9 cellular contexts compared by ENCODE assay signal in genomic region chr10:92880233-92880861, GRCh38. TPM values are rescaled to one million over a fixed set of nuclear protein-coding genes. Genes with fewer than 3 reads are reported as not detected.
A peak's percentile ranks its signal among the peaks of the same experiment; 100 is the strongest.
DNase-seq lines count a peak whose midpoint lies in the region; ATAC-seq, FAIRE-seq and TF ChIP-seq lines count a peak whose summit lies in the region.
"Had no signal": no experiment of that assay in that cellular context is flagged by ENCODE, and none has a peak within 500 bp of the region (broad histone marks: within the 10 kb centered on the region; RNA-seq: fewer than 3 reads in every experiment).

No MANE protein-coding gene starts in this region.

- H3K4me3 ChIP-seq in astrocyte (ENCODE audit: insufficient read depth, low read depth, low read length) (no peak overlapping the region), transverse colon (no peak overlapping the region)

- no peak overlapping the region for H3K9ac ChIP-seq in astrocyte (ENCODE audit: low read length)

- no peak for TF ChIP-seq POLR2A in transverse colon (IDR thresholded peaks at IDR 0.05)

- H3K4me1 ChIP-seq in astrocyte (ENCODE audit: insufficient read depth, low read length) (no peaks in the 10 kb centered on the region), transverse colon (no peaks in the 10 kb centered on the region)

- H3K27ac ChIP-seq in astrocyte (ENCODE audit: low read depth, low read length) (no peak overlapping the region), transverse colon (no peak overlapping the region)

- TF ChIP-seq EP300 in transverse colon (IDR thresholded peaks at IDR 0.05; ENCODE audit: low read depth), result no peak

- peak; percentile 6 for DNase-seq in stimulated activated CD4-positive, alpha-beta T cell treated with anti-CD3 and anti-CD28 coated beads, Interleukin-4, amount 100 ng/mL, for 24 hours
- DNase-seq in stimulated activated CD4-positive, alpha-beta T cell treated with anti-CD3 and anti-CD28 coated beads, Interleukin-1b, Interleukin-23, amount 100 ng/mL, for 48 hours, result no peak
- peak; percentile 67 for DNase-seq in NCI-H2171 treated with DMSO at 0.1 percent for 48 hours (lab: John Stamatoyannopoulos, UW)
- peak; percentile 34 for DNase-seq in astrocyte (ENCODE audit: low read depth)
- peak; percentile 55 for DNase-seq in iris pigment epithelial cell (ENCODE audit: low read depth)
- no peak for DNase-seq in transverse colon
- DNase-seq in T-helper 2 cell treated with Interferon-gamma antibody and Interleukin-4, amounts not matched to agents 5 μg/mL and 100 μg/mL, for 36 hours (ENCODE audit: low spot score), result no peak

- intact Hi-C loops in transverse colon (cut with DNase I; ENCODE audit: low total_unique reads), result loop anchor here (10.0 kb wide), 1 partner anchor 366 kb away; no protein-coding TSS in a partner anchor

- no peaks in the 10 kb centered on the region for H3K4me1 Mint-ChIP-seq in astrocyte (ENCODE audit: low read depth, unreplicated experiment)
- peaks cover 15% of the 10 kb centered on the region for H3K4me1 Mint-ChIP-seq in T-helper 2 cell treated with Interferon-gamma antibody and Interleukin-4, amounts not matched to agents 5 μg/mL and 100 μg/mL, for 36 hours (ENCODE audit: low read depth)

- H2AFZ ChIP-seq in astrocyte (ENCODE audit: low read depth, low read length), result no peak overlapping the region

- no peak for FAIRE-seq in astrocyte (lab: Jason Lieb, UNC)

- H3K4me3 Mint-ChIP-seq in astrocyte (ENCODE audit: unreplicated experiment), result no peak overlapping the region
- no peak overlapping the region for H3K4me3 Mint-ChIP-seq in T-helper 2 cell treated with Interferon-gamma antibody and Interleukin-4, amounts not matched to agents 5 μg/mL and 100 μg/mL, for 36 hours
- H3K4me3 Mint-ChIP-seq: activated naive CD8-positive, alpha-beta T cell had no signal

- H3K79me2 ChIP-seq in astrocyte (ENCODE audit: insufficient read depth, low read length), result peaks cover 6% of the 10 kb centered on the region

- TF ChIP-seq CTCF in astrocyte (IDR thresholded peaks at IDR 0.05; ENCODE audit: insufficient read depth, low read depth, low read length) (peak; percentile 39), transverse colon (IDR thresholded peaks at IDR 0.05) (peak in 4 of 5 experiments; percentile 37 to 41 (median 38))

- H3K36me3 ChIP-seq in astrocyte (ENCODE audit: insufficient read depth, low read length) (no peaks in the 10 kb centered on the region), transverse colon (no peaks in the 10 kb centered on the region)

- H4K20me1 ChIP-seq in astrocyte (ENCODE audit: insufficient read depth, low read length), result peaks cover 4% of the 10 kb centered on the region

- no peaks in the 10 kb centered on the region for H3K36me3 Mint-ChIP-seq in astrocyte (ENCODE audit: low read depth, unreplicated experiment)
- H3K36me3 Mint-ChIP-seq in T-helper 2 cell treated with Interferon-gamma antibody and Interleukin-4, amounts not matched to agents 5 μg/mL and 100 μg/mL, for 36 hours (ENCODE audit: low read depth), result no peaks in the 10 kb centered on the region
- H3K36me3 Mint-ChIP-seq: activated naive CD8-positive, alpha-beta T cell had no signal

- ATAC-seq in GM19455 (IDR thresholded peaks at IDR 0.05; ENCODE audit: unreplicated experiment), result no peak

- H3K9me3 ChIP-seq in astrocyte (ENCODE audit: insufficient read depth, low read depth, low read length), result no peaks in the 10 kb centered on the region
- no peaks in the 10 kb centered on the region for H3K9me3 ChIP-seq in transverse colon

- H3K27me3 ChIP-seq in astrocyte (ENCODE audit: insufficient read depth, low read length) (no peaks in the 10 kb centered on the region), transverse colon (no peaks in the 10 kb centered on the region)

- H3K27me3 Mint-ChIP-seq in astrocyte (ENCODE audit: low read depth, unreplicated experiment), result no peaks in the 10 kb centered on the region
- H3K27me3 Mint-ChIP-seq in T-helper 2 cell treated with Interferon-gamma antibody and Interleukin-4, amounts not matched to agents 5 μg/mL and 100 μg/mL, for 36 hours (ENCODE audit: low read depth), result peaks cover 7% of the 10 kb centered on the region
- H3K27me3 Mint-ChIP-seq: activated naive CD8-positive, alpha-beta T cell had no signal

- in situ Hi-C loops in transverse colon (cut with MboI; ENCODE audit: low pct_ligation_motif_present in 1 of 4, low pct_unique_long_range_greater_than_20kb in 1 of 4, low sequenced_read_pairs in 3 of 4), result no loop called here

- H3K27ac Mint-ChIP-seq in astrocyte (ENCODE audit: unreplicated experiment), result no peak overlapping the region
- H3K27ac Mint-ChIP-seq in T-helper 2 cell treated with Interferon-gamma antibody and Interleukin-4, amounts not matched to agents 5 μg/mL and 100 μg/mL, for 36 hours, result no peak overlapping the region
- H3K27ac Mint-ChIP-seq: activated naive CD8-positive, alpha-beta T cell had no signal

- WGBS in transverse colon (ENCODE audit: low coverage in 1 of 2), 2 donors, result 37 to 43% methylated on average over 4 of the region's 4 CpGs

- no peak overlapping the region for H3K4me2 ChIP-seq in astrocyte (ENCODE audit: low read length)

- no peaks in the 10 kb centered on the region for H3K9me3 Mint-ChIP-seq in astrocyte (ENCODE audit: unreplicated experiment)
- H3K9me3 Mint-ChIP-seq in T-helper 2 cell treated with Interferon-gamma antibody and Interleukin-4, amounts not matched to agents 5 μg/mL and 100 μg/mL, for 36 hours, result peaks cover 4% of the 10 kb centered on the region

RNA-seq across cellular contexts. Expression of gene EXOC6, which starts 32.0 kb away (rescaled TPM):
- total RNA-seq in astrocyte (3.4 and 4.9 TPM in 2 replicates), transverse colon (10 to 100 TPM in 3 of 4 donors, 1 to 10 TPM in 1; 1.9 to 13.1 (median 11.6) TPM)

Comparison
In these comparisons a context has a peak if more than half of its experiments do, and no peak if none do; other contexts are left out.
1. DNase-seq: peak in stimulated activated CD4-positive, alpha-beta T cell treated with anti-CD3 and anti-CD28 coated beads, Interleukin-4, amount 100 ng/mL, for 24 hours (single experiment), NCI-H2171 treated with DMSO at 0.1 percent for 48 hours (single experiment), astrocyte (single experiment) and iris pigment epithelial cell (single experiment); none in stimulated activated CD4-positive, alpha-beta T cell treated with anti-CD3 and anti-CD28 coated beads, Interleukin-1b, Interleukin-23, amount 100 ng/mL, for 48 hours (single experiment), transverse colon (single experiment) and T-helper 2 cell treated with Interferon-gamma antibody and Interleukin-4, amounts not matched to agents 5 μg/mL and 100 μg/mL, for 36 hours (single experiment).